ENCODE assay signal across 10 cellular contexts in the genomic region with DNA sequence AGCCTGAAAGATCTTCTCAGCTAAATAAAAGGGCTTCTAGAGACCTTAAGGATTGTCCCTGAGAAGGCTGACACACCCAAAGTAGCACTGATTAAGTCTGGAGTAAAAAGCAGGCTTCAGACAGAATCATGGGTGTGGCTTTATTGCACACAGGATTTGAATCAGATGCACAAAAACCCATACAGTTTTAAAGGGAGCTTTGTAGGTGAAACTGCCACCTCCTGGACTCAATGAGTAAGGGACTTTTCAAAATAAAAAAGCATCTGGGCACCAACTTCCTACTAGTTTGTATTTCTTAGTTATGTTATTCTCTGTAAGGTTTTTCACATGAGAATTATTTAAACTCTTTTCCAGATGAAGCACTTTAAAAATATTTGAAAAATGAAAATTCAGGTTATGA.
DNase-seq lines count a peak whose midpoint lies in the region; TF ChIP-seq lines count a peak whose summit lies in the region.
"Had no signal": no experiment of that assay in that cellular context is flagged by ENCODE, and none has a peak within 500 bp of the region (broad histone marks: within the 10 kb centered on the region; RNA-seq: fewer than 3 reads in every experiment).

No MANE protein-coding gene starts in this region.

- H3K9ac ChIP-seq in GM23248 (no peak overlapping the region), OCI-LY1 (ENCODE audit: low read length) (no peak overlapping the region)

- H3K9me3 ChIP-seq in GM23248 (ENCODE audit: low read depth) (no peaks in the 10 kb centered on the region), OCI-LY1 (ENCODE audit: low read length) (no peaks in the 10 kb centered on the region)

- in situ Hi-C loops in GM23248 (cut with MboI): loop anchor here (10.0 kb wide), 2 partner anchors 331 to 531 kb away; partner anchors contain the start of gene HAPLN1

- H3K4me2 ChIP-seq in GM23248 (ENCODE audit: unreplicated experiment): no peak overlapping the region
- H3K4me2 ChIP-seq in OCI-LY1 (ENCODE audit: low read length): no peak overlapping the region

- no peaks in the 10 kb centered on the region for H3K36me3 ChIP-seq in GM23248 (ENCODE audit: low read depth)
- H3K36me3 ChIP-seq in OCI-LY1 (ENCODE audit: insufficient read depth, low read length): no peaks in the 10 kb centered on the region

- H3K4me3 ChIP-seq in GM23248 (no peak overlapping the region), OCI-LY1 (ENCODE audit: low read depth, low read length, poor library complexity, severe bottlenecking) (no peak overlapping the region), fibroblast of the aortic adventitia (ENCODE audit: low read depth, low read length) (no peak overlapping the region)

- no peaks in the 10 kb centered on the region for H3K9me2 ChIP-seq in GM23248 (ENCODE audit: insufficient read depth)
- no peaks in the 10 kb centered on the region for H3K9me2 ChIP-seq in OCI-LY1 (ENCODE audit: low read depth, low read length)

- H3K27ac ChIP-seq in GM23248 (no peak overlapping the region), OCI-LY1 (ENCODE audit: low read depth, low read length, poor library complexity, severe bottlenecking) (no peak overlapping the region)

- H3K4me1 ChIP-seq in GM23248 (ENCODE audit: insufficient read depth) (peaks cover 5% of the 10 kb centered on the region), OCI-LY1 (ENCODE audit: insufficient read depth, low read length, severe bottlenecking) (no peaks in the 10 kb centered on the region)

- H3K27me3 ChIP-seq in GM23248 (replicated peaks; ENCODE audit: insufficient read depth) (no peaks in the 10 kb centered on the region), OCI-LY1 (ENCODE audit: insufficient read depth, low read length) (no peaks in the 10 kb centered on the region)

- H3K79me2 ChIP-seq in GM23248 (ENCODE audit: insufficient read depth): no peaks in the 10 kb centered on the region
- H3K79me2 ChIP-seq in OCI-LY1 (ENCODE audit: insufficient read depth, low read length): no peaks in the 10 kb centered on the region

- peak; percentile 31 for DNase-seq in AG09319 (ENCODE audit: extremely low read depth, low read depth)
- peak; percentile 74 for DNase-seq in GM23248
- peak; percentile 76 for DNase-seq in fibroblast of the aortic adventitia (ENCODE audit: low read depth)
- no peak for DNase-seq in NCI-H510A (lab: John Stamatoyannopoulos, UW)
- no peak for DNase-seq in activated T-cell treated with anti-CD3 and anti-CD28 coated beads, Interleukin-2, amount 50 U/mL, for 48 hours
- no peak for DNase-seq in retina
- no peak for DNase-seq in T-helper 9 cell
- DNase-seq: activated effector memory CD4-positive, alpha-beta T cell treated with anti-CD3 and anti-CD28 coated beads, Interleukin-2, amount 50 U/mL, for 16 hours; NCI-H1436 had no signal

- H3F3A ChIP-seq in GM23248 (ENCODE audit: insufficient read depth) (0 out of 2 replicates have a peak, but pooled peaks cover 4% of the 10 kb centered on the region), OCI-LY1 (ENCODE audit: insufficient read depth, low read length) (no peaks in the 10 kb centered on the region)

- TF ChIP-seq CTCF in AG09319 (IDR thresholded peaks at IDR 0.05; ENCODE audit: low read depth, low read length): peak; percentile 57
- peak; percentile 38 for TF ChIP-seq CTCF in OCI-LY1 (IDR thresholded peaks at IDR 0.05; ENCODE audit: low read length)
- TF ChIP-seq CTCF in fibroblast of the aortic adventitia (IDR thresholded peaks at IDR 0.05; ENCODE audit: insufficient read depth, low read length): peak; percentile 56

- no peak overlapping the region for H2AFZ ChIP-seq in GM23248
- H2AFZ ChIP-seq in OCI-LY1 (ENCODE audit: low read length): no peak overlapping the region

- H4K20me1 ChIP-seq in GM23248 (ENCODE audit: insufficient read depth) (no peaks in the 10 kb centered on the region), OCI-LY1 (ENCODE audit: insufficient read depth, low read length) (no peaks in the 10 kb centered on the region)

Comparison
In these comparisons a context has a peak if more than half of its experiments do, and no peak if none do; other contexts are left out.
1. DNase-seq: peak in AG09319 (single experiment), GM23248 (single experiment) and fibroblast of the aortic adventitia (single experiment); none in NCI-H510A (single experiment), activated T-cell treated with anti-CD3 and anti-CD28 coated beads, Interleukin-2, amount 50 U/mL, for 48 hours (0 of 2), retina (single experiment) and T-helper 9 cell (single experiment).
2. Peak in every context shown above with its lines, with median percentiles within 50 percentile points of each other: CTCF ChIP-seq.